In the genomic region with DNA sequence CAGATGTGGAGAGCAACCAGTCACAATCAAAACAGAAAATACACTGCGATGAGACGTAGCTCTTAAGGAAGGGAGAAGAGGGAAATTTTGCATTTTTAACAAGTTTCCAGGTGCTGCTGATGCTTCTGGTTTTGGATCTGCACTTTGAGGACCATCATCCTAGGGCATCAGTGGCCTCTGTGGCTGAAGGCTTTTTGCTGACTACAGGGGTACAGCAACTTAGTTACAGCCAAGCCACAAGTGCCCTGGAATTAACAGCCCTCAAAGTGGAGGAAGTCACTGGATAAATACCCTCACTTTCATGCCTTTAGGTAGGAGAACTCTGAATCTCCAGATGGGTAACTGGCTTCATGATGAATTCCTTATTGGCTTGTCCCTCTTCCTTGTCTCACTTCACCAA, we compare ENCODE assay signal across 8 cellular contexts.
"Had no signal": no experiment of that assay in that cellular context is flagged by ENCODE, and none has a peak within 500 bp of the region (broad histone marks: within the 10 kb centered on the region; RNA-seq: fewer than 3 reads in every experiment).

No MANE protein-coding gene starts in this region.

- FAIRE-seq: G401.6, GM12878, GM12891, GM12892, GM18507, GM19239 had no signal

- DNase-seq: GDM1, GF-D8 had no signal

- H3K4me3 ChIP-seq: GM12878 had no signal

- ATAC-seq: GM12878 had no signal
